In the genomic region with DNA sequence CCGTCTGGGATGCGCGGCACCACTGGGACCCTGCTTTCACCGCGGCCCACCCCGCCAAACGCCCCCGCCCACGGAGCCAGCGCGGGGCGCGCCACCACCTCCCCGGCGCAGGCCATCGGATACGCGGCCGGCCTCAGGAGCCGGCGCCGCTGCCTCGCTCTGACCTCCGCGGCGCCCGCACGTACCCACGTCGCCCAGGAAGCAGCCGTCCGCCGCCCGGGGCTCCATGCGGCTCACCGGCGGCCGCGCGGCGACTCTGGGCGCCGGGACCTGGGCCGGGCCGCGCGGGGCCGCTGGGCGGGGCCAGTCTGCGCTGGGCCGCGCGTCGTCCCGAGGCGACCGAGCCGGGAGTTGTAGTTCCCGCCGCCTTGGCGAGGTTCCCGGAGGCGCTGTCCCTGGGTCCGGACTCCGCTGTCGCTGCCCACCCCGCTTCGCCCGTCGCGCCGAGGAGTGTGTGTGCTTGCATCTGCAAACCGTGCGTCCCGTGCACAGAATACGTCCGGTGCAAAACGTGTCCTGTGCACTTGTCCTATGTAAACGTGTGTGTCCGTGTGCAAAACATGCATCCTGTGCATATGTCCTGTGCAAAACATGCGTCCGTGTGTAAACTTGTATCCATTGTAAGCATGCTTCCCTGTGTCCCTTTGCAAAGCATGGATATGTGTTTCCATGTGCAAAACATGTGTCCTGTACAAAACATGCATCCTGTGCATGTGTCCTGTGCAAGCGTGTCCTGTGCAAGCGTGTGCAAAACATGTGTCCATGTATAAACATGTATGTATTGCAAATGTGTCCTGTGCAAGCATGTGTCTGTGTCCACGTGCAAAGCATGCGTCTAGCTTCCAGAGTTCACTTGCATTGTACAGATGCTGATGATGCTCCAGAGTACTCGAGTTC, we compare ENCODE assay signal across 1 cellular context.
A peak's percentile ranks its signal among the peaks of the same experiment; 100 is the strongest.
TF ChIP-seq lines count a peak whose summit lies in the region.

ASB13 (minus strand) TSS at position 272 of the 897 bp plus-strand sequence; CDS start at position 228, 44 bp downstream.

TF ChIP-seq in K562, 482 proteins besides CTCF, POLR2A, EP300 and RAD21 (continued from another document and continues in another):
- TF ChIP-seq, protein P1, sequence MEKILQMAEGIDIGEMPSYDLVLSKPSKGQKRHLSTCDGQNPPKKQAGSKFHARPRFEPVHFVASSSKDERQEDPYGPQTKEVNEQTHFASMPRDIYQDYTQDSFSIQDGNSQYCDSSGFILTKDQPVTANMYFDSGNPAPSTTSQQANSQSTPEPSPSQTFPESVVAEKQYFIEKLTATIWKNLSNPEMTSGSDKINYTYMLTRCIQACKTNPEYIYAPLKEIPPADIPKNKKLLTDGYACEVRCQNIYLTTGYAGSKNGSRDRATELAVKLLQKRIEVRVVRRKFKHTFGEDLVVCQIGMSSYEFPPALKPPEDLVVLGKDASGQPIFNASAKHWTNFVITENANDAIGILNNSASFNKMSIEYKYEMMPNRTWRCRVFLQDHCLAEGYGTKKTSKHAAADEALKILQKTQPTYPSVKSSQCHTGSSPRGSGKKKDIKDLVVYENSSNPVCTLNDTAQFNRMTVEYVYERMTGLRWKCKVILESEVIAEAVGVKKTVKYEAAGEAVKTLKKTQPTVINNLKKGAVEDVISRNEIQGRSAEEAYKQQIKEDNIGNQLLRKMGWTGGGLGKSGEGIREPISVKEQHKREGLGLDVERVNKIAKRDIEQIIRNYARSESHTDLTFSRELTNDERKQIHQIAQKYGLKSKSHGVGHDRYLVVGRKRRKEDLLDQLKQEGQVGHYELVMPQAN (IDR thresholded peaks at IDR 0.05; ENCODE audit: borderline replicate concordance), result no peak
- no peak for TF ChIP-seq NFIX (CRISPR knock-in tag; IDR thresholded peaks at IDR 0.05; ENCODE audit: low read depth)
- no peak for TF ChIP-seq ZBTB33 (CRISPR knock-in tag; IDR thresholded peaks at IDR 0.05)
- no peak for TF ChIP-seq PTRF (tag; IDR thresholded peaks at IDR 0.05)
- no peak for TF ChIP-seq CHAMP1 (IDR thresholded peaks at IDR 0.05)
- TF ChIP-seq, protein P2, sequence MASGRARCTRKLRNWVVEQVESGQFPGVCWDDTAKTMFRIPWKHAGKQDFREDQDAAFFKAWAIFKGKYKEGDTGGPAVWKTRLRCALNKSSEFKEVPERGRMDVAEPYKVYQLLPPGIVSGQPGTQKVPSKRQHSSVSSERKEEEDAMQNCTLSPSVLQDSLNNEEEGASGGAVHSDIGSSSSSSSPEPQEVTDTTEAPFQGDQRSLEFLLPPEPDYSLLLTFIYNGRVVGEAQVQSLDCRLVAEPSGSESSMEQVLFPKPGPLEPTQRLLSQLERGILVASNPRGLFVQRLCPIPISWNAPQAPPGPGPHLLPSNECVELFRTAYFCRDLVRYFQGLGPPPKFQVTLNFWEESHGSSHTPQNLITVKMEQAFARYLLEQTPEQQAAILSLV (tag; IDR thresholded peaks at IDR 0.05), result no peak
- TF ChIP-seq KHSRP (IDR thresholded peaks at IDR 0.05), result no peak
- TF ChIP-seq ZNF75A (CRISPR knock-in tag; IDR thresholded peaks at IDR 0.05), result no peak
- no peak for TF ChIP-seq ILF3 (IDR thresholded peaks at IDR 0.05; ENCODE audit: borderline replicate concordance)
- TF ChIP-seq SMARCC2 (IDR thresholded peaks at IDR 0.05; ENCODE audit: low read depth), result no peak
- TF ChIP-seq HNRNPL (IDR thresholded peaks at IDR 0.05; ENCODE audit: low read depth, low read length), result no peak; the same call in 1 of the 2 replicates
- TF ChIP-seq CBFA2T3 (IDR thresholded peaks at IDR 0.05), result no peak
- no peak; the same call in 1 of the 2 replicates for TF ChIP-seq GABPA (tag; conservative IDR thresholded peaks at IDR 0.05; ENCODE audit: low read depth)
- TF ChIP-seq, protein P3, sequence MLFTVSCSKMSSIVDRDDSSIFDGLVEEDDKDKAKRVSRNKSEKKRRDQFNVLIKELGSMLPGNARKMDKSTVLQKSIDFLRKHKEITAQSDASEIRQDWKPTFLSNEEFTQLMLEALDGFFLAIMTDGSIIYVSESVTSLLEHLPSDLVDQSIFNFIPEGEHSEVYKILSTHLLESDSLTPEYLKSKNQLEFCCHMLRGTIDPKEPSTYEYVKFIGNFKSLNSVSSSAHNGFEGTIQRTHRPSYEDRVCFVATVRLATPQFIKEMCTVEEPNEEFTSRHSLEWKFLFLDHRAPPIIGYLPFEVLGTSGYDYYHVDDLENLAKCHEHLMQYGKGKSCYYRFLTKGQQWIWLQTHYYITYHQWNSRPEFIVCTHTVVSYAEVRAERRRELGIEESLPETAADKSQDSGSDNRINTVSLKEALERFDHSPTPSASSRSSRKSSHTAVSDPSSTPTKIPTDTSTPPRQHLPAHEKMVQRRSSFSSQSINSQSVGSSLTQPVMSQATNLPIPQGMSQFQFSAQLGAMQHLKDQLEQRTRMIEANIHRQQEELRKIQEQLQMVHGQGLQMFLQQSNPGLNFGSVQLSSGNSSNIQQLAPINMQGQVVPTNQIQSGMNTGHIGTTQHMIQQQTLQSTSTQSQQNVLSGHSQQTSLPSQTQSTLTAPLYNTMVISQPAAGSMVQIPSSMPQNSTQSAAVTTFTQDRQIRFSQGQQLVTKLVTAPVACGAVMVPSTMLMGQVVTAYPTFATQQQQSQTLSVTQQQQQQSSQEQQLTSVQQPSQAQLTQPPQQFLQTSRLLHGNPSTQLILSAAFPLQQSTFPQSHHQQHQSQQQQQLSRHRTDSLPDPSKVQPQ (CRISPR knock-in tag; IDR thresholded peaks at IDR 0.05; ENCODE audit: borderline replicate concordance), result no peak
- no peak for TF ChIP-seq MBD2 (IDR thresholded peaks at IDR 0.05; ENCODE audit: borderline replicate concordance, low read depth)
- no peak for TF ChIP-seq XRCC5 (IDR thresholded peaks at IDR 0.05; ENCODE audit: low read depth, low read length)
- TF ChIP-seq NONO (IDR thresholded peaks at IDR 0.05; ENCODE audit: low read depth in 2 of 2, low read length in 1 of 2), result peak; percentile 73 to 84; a peak in 3 of 4 replicates
- TF ChIP-seq, protein P4, sequence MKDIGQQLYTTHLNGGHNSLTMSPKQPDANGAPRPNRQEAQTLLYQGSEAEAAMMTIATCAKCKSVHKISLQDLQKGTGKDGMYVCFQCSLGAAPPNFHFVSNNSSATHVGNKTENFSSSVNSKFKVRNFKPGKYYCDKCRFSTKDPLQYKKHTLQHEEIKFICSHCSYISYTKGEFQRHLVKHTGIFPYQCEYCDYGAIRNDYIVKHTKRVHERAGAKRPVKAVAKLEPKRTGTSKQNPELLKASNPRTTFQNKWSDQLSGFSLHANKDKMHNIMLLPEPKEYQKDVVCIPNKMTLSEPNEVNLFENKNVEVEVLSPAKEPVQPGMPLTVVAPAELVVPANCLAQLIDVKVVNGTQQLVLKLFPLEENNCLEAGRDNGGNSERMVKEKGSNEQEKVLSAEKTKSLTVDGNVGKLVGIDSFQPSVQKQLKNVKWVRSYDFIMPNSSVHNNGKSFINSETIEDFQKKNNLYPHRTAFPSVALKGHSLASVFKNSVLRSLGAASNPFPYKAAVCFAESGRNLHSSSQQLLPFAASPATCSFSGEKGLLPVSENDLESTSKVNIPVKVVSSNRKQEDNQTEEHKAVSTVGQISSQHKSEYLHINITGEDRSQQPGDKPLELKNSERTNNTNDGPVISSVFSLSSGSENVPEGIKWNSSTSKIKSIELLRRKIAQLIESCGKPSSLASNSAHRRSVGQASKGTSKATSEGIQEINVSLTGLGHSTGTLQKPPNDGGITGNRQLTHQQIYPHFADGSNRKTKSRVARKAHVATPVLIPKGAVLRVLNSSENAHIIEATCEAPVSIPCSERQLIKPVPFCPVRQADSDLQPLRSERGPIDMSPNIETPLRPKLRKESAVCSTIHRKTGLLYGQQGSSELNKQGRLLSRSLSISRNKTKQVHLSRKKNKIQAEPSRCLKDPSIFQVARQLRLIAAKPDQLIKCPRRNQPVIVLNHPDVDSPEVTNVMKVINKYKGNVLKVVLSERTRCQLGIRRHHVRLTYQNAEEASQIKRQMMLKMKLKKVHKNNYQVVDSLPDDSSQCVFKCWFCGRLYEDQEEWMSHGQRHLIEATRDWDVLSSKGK (CRISPR knock-in tag; IDR thresholded peaks at IDR 0.05), result no peak
- no peak for TF ChIP-seq ZBTB34 (CRISPR knock-in tag; IDR thresholded peaks at IDR 0.05)
- TF ChIP-seq, protein P5, sequence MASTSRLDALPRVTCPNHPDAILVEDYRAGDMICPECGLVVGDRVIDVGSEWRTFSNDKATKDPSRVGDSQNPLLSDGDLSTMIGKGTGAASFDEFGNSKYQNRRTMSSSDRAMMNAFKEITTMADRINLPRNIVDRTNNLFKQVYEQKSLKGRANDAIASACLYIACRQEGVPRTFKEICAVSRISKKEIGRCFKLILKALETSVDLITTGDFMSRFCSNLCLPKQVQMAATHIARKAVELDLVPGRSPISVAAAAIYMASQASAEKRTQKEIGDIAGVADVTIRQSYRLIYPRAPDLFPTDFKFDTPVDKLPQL (IDR thresholded peaks at IDR 0.05; ENCODE audit: extremely low read depth, insufficient read length), result no peak
- peak; percentile 96 for TF ChIP-seq CREM (IDR thresholded peaks at IDR 0.05; ENCODE audit: low read depth)
- TF ChIP-seq SIX5 (IDR thresholded peaks at IDR 0.05; ENCODE audit: borderline replicate concordance in 1 of 2, insufficient read depth in 1 of 2, low read depth in 1 of 2, low read length in 2 of 2), result peak; percentile 53 to 59; a peak in 3 of 4 replicates
- TF ChIP-seq TEAD4 (IDR thresholded peaks at IDR 0.05; ENCODE audit: low read length), result no peak
- TF ChIP-seq TEAD4 (CRISPR knock-in tag; IDR thresholded peaks at IDR 0.05; ENCODE audit: borderline replicate concordance), result no peak
- TF ChIP-seq MAX (CRISPR knock-in tag; IDR thresholded peaks at IDR 0.05), result peak; percentile 84
- no peak for TF ChIP-seq ZBTB8A (IDR thresholded peaks at IDR 0.05; ENCODE audit: partially characterized antibody)
- TF ChIP-seq L3MBTL2 (IDR thresholded peaks at IDR 0.05), result peak; percentile 28; the same call in 1 of the 2 replicates
- TF ChIP-seq CTCFL (IDR thresholded peaks at IDR 0.05; ENCODE audit: borderline replicate concordance, insufficient read depth, low read depth, low read length, poor library complexity, severe bottlenecking), result no peak
- TF ChIP-seq ZNF121 (CRISPR knock-in tag; conservative IDR thresholded peaks at IDR 0.05), result peak; percentile 54; the same call in 1 of the 2 replicates
- TF ChIP-seq ZBTB7A (IDR thresholded peaks at IDR 0.05; ENCODE audit: borderline replicate concordance, control insufficient read depth, low read depth, low read length), result no peak; the same call in 1 of the 2 replicates
- no peak for TF ChIP-seq TBP (optimal IDR thresholded peaks at IDR 0.05; ENCODE audit: low read depth, low read length)
- TF ChIP-seq ESRRB (CRISPR knock-in tag; IDR thresholded peaks at IDR 0.05; ENCODE audit: borderline replicate concordance), result no peak
